ENCODE assay signal across 18 cellular contexts in the genomic region with DNA sequence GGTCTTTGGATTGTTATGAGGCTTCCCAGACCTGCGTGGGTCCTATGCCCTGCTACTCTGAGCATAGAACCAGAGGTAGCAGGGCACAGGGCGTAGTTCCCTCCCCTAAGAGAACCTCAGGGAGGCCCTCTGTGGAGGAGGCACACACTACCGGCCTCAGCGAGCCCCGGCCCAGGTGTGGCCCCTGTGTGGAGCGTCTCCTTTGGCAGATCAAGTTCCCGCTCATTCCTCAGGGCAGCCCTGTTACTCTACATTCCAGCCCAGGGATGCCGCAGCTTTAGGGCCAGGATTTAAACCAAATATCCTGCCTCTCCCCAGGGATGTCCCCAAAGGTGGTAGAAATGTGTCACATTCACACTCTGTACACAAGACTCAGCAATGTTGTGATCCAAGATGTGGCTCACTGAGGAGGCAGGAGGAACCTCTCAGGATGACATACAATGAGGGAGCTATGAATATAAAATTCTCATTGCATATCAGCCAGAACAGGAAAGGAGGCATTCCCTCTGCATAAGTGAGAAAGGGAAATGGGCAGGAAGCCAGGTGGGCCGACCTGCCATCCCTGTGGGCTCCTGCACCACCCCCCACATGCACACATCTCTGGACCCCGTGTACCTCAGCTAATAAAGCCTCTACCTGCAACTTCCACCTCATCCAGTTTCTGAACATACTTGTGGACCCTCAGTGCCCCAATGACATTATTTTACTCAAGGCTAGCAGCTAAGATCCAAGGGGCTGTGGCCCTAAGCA.
DNase-seq lines count a peak whose midpoint lies in the region; ATAC-seq and TF ChIP-seq lines count a peak whose summit lies in the region.
"Had no signal": no experiment of that assay in that cellular context is flagged by ENCODE, and none has a peak within 500 bp of the region (broad histone marks: within the 10 kb centered on the region; RNA-seq: fewer than 3 reads in every experiment).

No MANE protein-coding gene starts in this region.

- DNase-seq in SK-N-SH (no peak), RWPE2 (ENCODE audit: low spot score) (no peak), foreskin keratinocyte (peak; percentile 7 to 14), trophoblast cell (peak; percentile 35 to 56), NCI-H345 (lab: John Stamatoyannopoulos, UW) (no peak)
- DNase-seq in activated T-helper 2 cell treated with anti-CD3 and anti-CD28 coated beads, Interferon-gamma antibody, Interleukin-2, Interleukin-4, amounts not matched to agents 10 μg/mL and 5 μg/mL and 100 μg/mL, durations not matched to agents 14 hours and 24 hours and 36 hours (ENCODE audit: low spot score): no peak
- no peak for DNase-seq in effector CD4-positive, alpha-beta T cell
- DNase-seq: 8988T; CD8-positive, alpha-beta memory T cell; GF-D8; GOT3; NCI-H1092 treated with DMSO at 0.1 percent for 48 hours; NCI-H2081 treated with DMSO at 0.1 percent for 48 hours; NCI-H524; SHP77 treated with DMSO at 0.1 percent for 48 hours had no signal

- no peaks in the 10 kb centered on the region for H4K20me1 ChIP-seq in SK-N-SH (ENCODE audit: insufficient read depth)
- H4K20me1 ChIP-seq: BLaER1 treated with 17β-estradiol and CSF1 and Interleukin-3, amounts not matched to agents 10 nM and 100 nM had no signal

- H3K36me3 ChIP-seq in SK-N-SH (replicated peaks in 1 of 2; ENCODE audit: control insufficient read depth in 1 of 2, insufficient read depth in 2 of 2, low read length in 1 of 2) (no peaks in the 10 kb centered on the region), RWPE2 (ENCODE audit: low read depth) (no peaks in the 10 kb centered on the region), trophoblast cell (ENCODE audit: control insufficient read depth in 1 of 2, insufficient read depth in 2 of 2, low read length in 2 of 2) (no peaks in the 10 kb centered on the region)
- H3K36me3 ChIP-seq: BLaER1 treated with 17β-estradiol and CSF1 and Interleukin-3, amounts not matched to agents 10 nM and 100 nM had no signal

- no peak overlapping the region for H3K27ac Mint-ChIP-seq in activated T-helper 2 cell treated with anti-CD3 and anti-CD28 coated beads, Interferon-gamma antibody, Interleukin-2, Interleukin-4, amounts not matched to agents 10 μg/mL and 5 μg/mL and 100 μg/mL, durations not matched to agents 14 hours and 24 hours and 36 hours
- H3K27ac Mint-ChIP-seq: CD8-positive, alpha-beta memory T cell had no signal

- H2AFZ ChIP-seq in SK-N-SH (ENCODE audit: low read depth) (no peak overlapping the region), trophoblast cell (ENCODE audit: insufficient read depth, low read length, poor library complexity) (no peak overlapping the region)

- H3K4me1 ChIP-seq in SK-N-SH (ENCODE audit: control insufficient read depth in 1 of 2, insufficient read depth in 2 of 2, low read depth in 1 of 2, low read length in 1 of 2) (peaks cover 24 to 52% of the 10 kb centered on the region in 2 experiments), RWPE2 (ENCODE audit: insufficient read depth, poor library complexity, severe bottlenecking) (peaks cover 42% of the 10 kb centered on the region), foreskin keratinocyte (peaks cover 32% of the 10 kb centered on the region), trophoblast cell (ENCODE audit: control insufficient read depth in 1 of 2, insufficient read depth in 2 of 2, low read length in 2 of 2) (peaks cover 38 to 48% of the 10 kb centered on the region in 2 experiments)
- H3K4me1 ChIP-seq: BLaER1 treated with 17β-estradiol and CSF1 and Interleukin-3, amounts not matched to agents 10 nM and 100 nM had no signal

- H2BK120ac ChIP-seq in trophoblast cell (ENCODE audit: insufficient read depth, low read length, poor library complexity): peak overlapping the region; percentile 86

- H3K4me3 ChIP-seq in SK-N-SH (ENCODE audit: low read depth in 2 of 2, low read length in 1 of 2): no peak overlapping the region
- no peak overlapping the region for H3K4me3 ChIP-seq in RWPE2 (ENCODE audit: severe bottlenecking)
- no peak overlapping the region for H3K4me3 ChIP-seq in trophoblast cell (ENCODE audit: low read depth, low read length)
- H3K4me3 ChIP-seq: BLaER1 treated with 17β-estradiol and CSF1 and Interleukin-3, amounts not matched to agents 10 nM and 100 nM had no signal

- H3K9ac ChIP-seq in SK-N-SH (no peak overlapping the region), trophoblast cell (ENCODE audit: low read length) (no peak overlapping the region)
- H3K9ac ChIP-seq: BLaER1 treated with 17β-estradiol and CSF1 and Interleukin-3, amounts not matched to agents 10 nM and 100 nM; KMS-11 had no signal

- ATAC-seq in SK-N-SH treated with all-trans-retinoic acid at 6 μM for 48 hours: no peak
- ATAC-seq in RWPE2 (ENCODE audit: low read depth): no peak
- ATAC-seq in foreskin keratinocyte: no peak

- CTCF ChIA-PET in SK-N-SH (lab: Yijun Ruan, JAX): interaction anchor here (1.3 kb wide), 1 partner anchor 211 kb away, joined by 3 read pairs; no protein-coding TSS in a partner anchor

- POLR2A ChIA-PET in SK-N-SH (lab: Yijun Ruan, JAX): no interaction called here

- no peak overlapping the region for H3K23ac ChIP-seq in trophoblast cell (ENCODE audit: low read length)

- no peaks in the 10 kb centered on the region for H3K4me1 Mint-ChIP-seq in activated T-helper 2 cell treated with anti-CD3 and anti-CD28 coated beads, Interferon-gamma antibody, Interleukin-2, Interleukin-4, amounts not matched to agents 10 μg/mL and 5 μg/mL and 100 μg/mL, durations not matched to agents 14 hours and 24 hours and 36 hours (ENCODE audit: low read depth)
- H3K4me1 Mint-ChIP-seq: CD8-positive, alpha-beta memory T cell had no signal

- 53% methylated on average over 5 of the region's 10 CpGs for WGBS in SK-N-SH (ENCODE audit: low lambda C conversion rate)
- no CpG with 5 or more reads among the region's 10 CpGs for WGBS in trophoblast cell (ENCODE audit: extremely low coverage, insufficient coverage, insufficient read length)

- no peaks in the 10 kb centered on the region for H3K27me3 Mint-ChIP-seq in activated T-helper 2 cell treated with anti-CD3 and anti-CD28 coated beads, Interferon-gamma antibody, Interleukin-2, Interleukin-4, amounts not matched to agents 10 μg/mL and 5 μg/mL and 100 μg/mL, durations not matched to agents 14 hours and 24 hours and 36 hours (ENCODE audit: low read depth)

- TF ChIP-seq EP300 in SK-N-SH (IDR thresholded peaks at IDR 0.05; ENCODE audit: borderline replicate concordance in 1 of 2, low read depth in 1 of 2, low read length in 1 of 2): no peak

- peaks cover 31% of the 10 kb centered on the region for H3F3A ChIP-seq in SK-N-SH (replicated peaks; ENCODE audit: insufficient read depth)

- no peaks in the 10 kb centered on the region for H3K9me2 ChIP-seq in SK-N-SH

- H3K4me3 Mint-ChIP-seq in activated T-helper 2 cell treated with anti-CD3 and anti-CD28 coated beads, Interferon-gamma antibody, Interleukin-2, Interleukin-4, amounts not matched to agents 10 μg/mL and 5 μg/mL and 100 μg/mL, durations not matched to agents 14 hours and 24 hours and 36 hours (ENCODE audit: low read depth): no peak overlapping the region
- H3K4me3 Mint-ChIP-seq: CD8-positive, alpha-beta memory T cell had no signal

- H3K4me2 ChIP-seq in SK-N-SH (peak overlapping the region; percentile 24; the same call in 1 of the 2 replicates), trophoblast cell (ENCODE audit: low read length) (no peak overlapping the region)
- H3K4me2 ChIP-seq: BLaER1 treated with 17β-estradiol and CSF1 and Interleukin-3, amounts not matched to agents 10 nM and 100 nM; KMS-11 had no signal

- no peaks in the 10 kb centered on the region for H3K9me3 Mint-ChIP-seq in activated T-helper 2 cell treated with anti-CD3 and anti-CD28 coated beads, Interferon-gamma antibody, Interleukin-2, Interleukin-4, amounts not matched to agents 10 μg/mL and 5 μg/mL and 100 μg/mL, durations not matched to agents 14 hours and 24 hours and 36 hours
- H3K9me3 Mint-ChIP-seq: CD8-positive, alpha-beta memory T cell had no signal

- peak overlapping the region; percentile 80 for H3K18ac ChIP-seq in trophoblast cell (ENCODE audit: low read length)

- peak overlapping the region; percentile 62 for H3K14ac ChIP-seq in trophoblast cell (ENCODE audit: low read length)

- peaks cover 58% of the 10 kb centered on the region for H3K79me1 ChIP-seq in trophoblast cell (ENCODE audit: low read length)

- intact Hi-C loops in activated T-helper 2 cell treated with anti-CD3 and anti-CD28 coated beads, Interferon-gamma antibody, Interleukin-2, Interleukin-4, amounts not matched to agents 10 μg/mL and 5 μg/mL and 100 μg/mL, durations not matched to agents 14 hours and 24 hours and 36 hours (cut with micrococcal nuclease): no loop called here

- H3K27me3 ChIP-seq in SK-N-SH (ENCODE audit: insufficient read depth): no peaks in the 10 kb centered on the region
- H3K27me3 ChIP-seq in RWPE2 (ENCODE audit: insufficient read depth, poor library complexity, severe bottlenecking): no peaks in the 10 kb centered on the region
- no peaks in the 10 kb centered on the region for H3K27me3 ChIP-seq in foreskin keratinocyte
- H3K27me3 ChIP-seq in trophoblast cell (ENCODE audit: insufficient read depth, low read length): no peaks in the 10 kb centered on the region
- H3K27me3 ChIP-seq: BLaER1 treated with 17β-estradiol and CSF1 and Interleukin-3, amounts not matched to agents 10 nM and 100 nM had no signal

- TF ChIP-seq CTCF in SK-N-SH (IDR thresholded peaks at IDR 0.05) (no peak), RWPE2 (IDR thresholded peaks at IDR 0.05; ENCODE audit: poor library complexity, severe bottlenecking) (no peak), foreskin keratinocyte (conservative IDR thresholded peaks at IDR 0.05) (no peak)

- peak overlapping the region; percentile 62 for H2BK5ac ChIP-seq in trophoblast cell (ENCODE audit: low read depth, low read length, poor library complexity)

- peak overlapping the region; percentile 43 for H3K4ac ChIP-seq in trophoblast cell (ENCODE audit: low read depth, low read length)

- H4K12ac ChIP-seq in trophoblast cell (ENCODE audit: low read depth, low read length): no peak overlapping the region

- no peaks in the 10 kb centered on the region for H3K36me3 Mint-ChIP-seq in activated T-helper 2 cell treated with anti-CD3 and anti-CD28 coated beads, Interferon-gamma antibody, Interleukin-2, Interleukin-4, amounts not matched to agents 10 μg/mL and 5 μg/mL and 100 μg/mL, durations not matched to agents 14 hours and 24 hours and 36 hours (ENCODE audit: low read depth)
- H3K36me3 Mint-ChIP-seq: CD8-positive, alpha-beta memory T cell had no signal

- H3K79me2 ChIP-seq in SK-N-SH (ENCODE audit: insufficient read depth) (no peaks in the 10 kb centered on the region), trophoblast cell (ENCODE audit: control insufficient read depth, insufficient read depth, low read length, poor library complexity) (peaks cover 8% of the 10 kb centered on the region)

- H2AK5ac ChIP-seq in trophoblast cell (ENCODE audit: low read length): peak overlapping the region; percentile 59

- H2BK12ac ChIP-seq in trophoblast cell (ENCODE audit: low read length): peak overlapping the region; percentile 92

- peak overlapping the region; percentile 11 to 93; a peak in 2 of 4 replicates for H3K27ac ChIP-seq in SK-N-SH (ENCODE audit: low read depth in 2 of 2, low read length in 1 of 2)
- peak overlapping the region; percentile 82 for H3K27ac ChIP-seq in RWPE2 (ENCODE audit: poor library complexity, severe bottlenecking)
- H3K27ac ChIP-seq in foreskin keratinocyte: no peak overlapping the region
- H3K27ac ChIP-seq in trophoblast cell (ENCODE audit: low read depth, low read length): peak overlapping the region; percentile 13
- H3K27ac ChIP-seq: BLaER1 treated with 17β-estradiol and CSF1 and Interleukin-3, amounts not matched to agents 10 nM and 100 nM; KMS-11 had no signal

- H3K9me3 ChIP-seq in SK-N-SH: no peaks in the 10 kb centered on the region
- H3K9me3 ChIP-seq in RWPE2 (ENCODE audit: severe bottlenecking): no peaks in the 10 kb centered on the region
- H3K9me3 ChIP-seq in trophoblast cell (ENCODE audit: insufficient read depth, low read depth, low read length): no peaks in the 10 kb centered on the region
- H3K9me3 ChIP-seq: BLaER1 treated with 17β-estradiol and CSF1 and Interleukin-3, amounts not matched to agents 10 nM and 100 nM had no signal

- peak overlapping the region; percentile 72 for H4K91ac ChIP-seq in trophoblast cell (ENCODE audit: low read depth, low read length)

- H4K8ac ChIP-seq in trophoblast cell (ENCODE audit: low read depth, low read length): peak overlapping the region; percentile 85

- no peak for TF ChIP-seq RAD21 in SK-N-SH (IDR thresholded peaks at IDR 0.05; ENCODE audit: low read length)

Comparison
In these comparisons a context has a peak if more than half of its experiments do, and no peak if none do; other contexts are left out.
1. DNase-seq: peak in foreskin keratinocyte (2 of 2) and trophoblast cell (2 of 2); none in SK-N-SH (single experiment), RWPE2 (single experiment), NCI-H345 (single experiment), activated T-helper 2 cell treated with anti-CD3 and anti-CD28 coated beads, Interferon-gamma antibody, Interleukin-2, Interleukin-4, amounts not matched to agents 10 μg/mL and 5 μg/mL and 100 μg/mL, durations not matched to agents 14 hours and 24 hours and 36 hours (single experiment) and effector CD4-positive, alpha-beta T cell (single experiment).